ENCODE assay signal across 8 cellular contexts in the genomic region with DNA sequence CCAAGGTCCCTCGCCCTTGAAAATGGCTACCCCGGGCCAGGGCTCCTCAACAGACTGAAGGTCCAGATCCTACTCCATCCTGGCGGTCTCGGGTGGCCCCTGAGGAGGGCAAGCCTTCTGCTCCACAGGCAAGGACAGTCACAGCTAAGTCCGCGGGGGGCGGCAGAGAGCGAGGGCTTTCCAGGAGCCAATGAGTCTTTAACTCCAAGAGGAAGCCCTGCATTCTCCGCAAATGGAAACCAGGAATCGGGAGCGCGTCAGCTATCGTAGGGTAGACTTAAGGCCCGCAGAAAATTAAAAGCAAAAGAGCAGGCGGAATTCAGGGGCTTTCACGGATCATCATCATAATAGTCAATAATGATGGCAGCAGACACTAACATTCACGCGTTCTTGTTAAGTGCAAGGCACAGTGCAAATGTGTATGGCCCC.
A peak's percentile ranks its signal among the peaks of the same experiment; 100 is the strongest.
DNase-seq lines count a peak whose midpoint lies in the region; ATAC-seq, FAIRE-seq and TF ChIP-seq lines count a peak whose summit lies in the region.

No MANE protein-coding gene starts in this region.

- H3K9ac ChIP-seq in fibroblast of lung (ENCODE audit: insufficient read depth, low read length), result peak overlapping the region; percentile 76

- no peaks in the 10 kb centered on the region for H3K27me3 ChIP-seq in fibroblast of lung (ENCODE audit: control insufficient read depth, insufficient read depth, low read length)

- no peak for TF ChIP-seq RAD21 in Ishikawa (IDR thresholded peaks at IDR 0.05; ENCODE audit: low read depth)

- H3K4me3 ChIP-seq in fibroblast of lung (replicated peaks in 1 of 4; ENCODE audit: control extremely low read depth in 1 of 4, insufficient read depth in 1 of 4, low read depth in 3 of 4, low read length in 4 of 4), result peak overlapping the region; percentile 78 to 100 (median 93)

- no peak for TF ChIP-seq EP300 in Ishikawa (IDR thresholded peaks at IDR 0.05; ENCODE audit: borderline replicate concordance)

- H3K36me3 ChIP-seq in fibroblast of lung (ENCODE audit: control insufficient read depth, insufficient read depth, low read length), result no peaks in the 10 kb centered on the region

- H3K36me3 Mint-ChIP-seq in activated T-helper 17 cell treated with anti-CD3 and anti-CD28 coated beads, Interleukin-2, amount 50 U/mL, for 72 hours (ENCODE audit: low read depth), result peaks cover 42% of the 10 kb centered on the region
- peaks cover 5 to 9% of the 10 kb centered on the region in 2 donors for H3K36me3 Mint-ChIP-seq in naive B cell

- H3K27ac Mint-ChIP-seq in activated T-helper 17 cell treated with anti-CD3 and anti-CD28 coated beads, Interleukin-2, amount 50 U/mL, for 72 hours, result peak overlapping the region; percentile 84
- peak overlapping the region; percentile 91 to 99 (median 95) for H3K27ac Mint-ChIP-seq in naive B cell

- H4K20me1 ChIP-seq in fibroblast of lung (ENCODE audit: control insufficient read depth, extremely low read depth, insufficient read depth, low read length), result no peaks in the 10 kb centered on the region

- FAIRE-seq in RCC 7860 (lab: Jason Lieb, UNC), result peak; percentile 75

- peak overlapping the region; percentile 100 for H2AFZ ChIP-seq in fibroblast of lung (ENCODE audit: low read length)

- no peaks in the 10 kb centered on the region for H3K27me3 Mint-ChIP-seq in activated T-helper 17 cell treated with anti-CD3 and anti-CD28 coated beads, Interleukin-2, amount 50 U/mL, for 72 hours
- no peaks in the 10 kb centered on the region for H3K27me3 Mint-ChIP-seq in naive B cell

- peaks cover 5% of the 10 kb centered on the region for H3K79me2 ChIP-seq in fibroblast of lung (ENCODE audit: control insufficient read depth, insufficient read depth, low read length)

- H3K9me3 ChIP-seq in fibroblast of lung (ENCODE audit: control insufficient read depth, insufficient read depth, low read depth, low read length), result no peaks in the 10 kb centered on the region

- ATAC-seq in GM21717 (IDR thresholded peaks at IDR 0.05; ENCODE audit: unreplicated experiment) (peak; percentile 75), naive B cell (ENCODE audit: low read depth in 2 of 2) (peak; percentile 74)
- ATAC-seq in activated T-helper 17 cell treated with anti-CD3 and anti-CD28 coated beads, Interleukin-2, amount 50 U/mL, for 72 hours (replicated peaks), result peak; percentile 74

- H3K4me3 Mint-ChIP-seq in activated T-helper 17 cell treated with anti-CD3 and anti-CD28 coated beads, Interleukin-2, amount 50 U/mL, for 72 hours, result peak overlapping the region; percentile 89
- peak overlapping the region; percentile 90 to 100 (median 98) for H3K4me3 Mint-ChIP-seq in naive B cell

- peak; percentile 61 to 88 for TF ChIP-seq CTCF in fibroblast of lung (conservative IDR thresholded peaks at IDR 0.05 in 1 of 2, IDR thresholded peaks at IDR 0.05 in 1 of 2; ENCODE audit: low read depth in 1 of 2, low read length in 2 of 2)

- H3K4me1 ChIP-seq in fibroblast of lung (ENCODE audit: control insufficient read depth, extremely low read depth, insufficient read depth, low read length), result no peaks in the 10 kb centered on the region

- peak overlapping the region; percentile 90 for H3K4me2 ChIP-seq in fibroblast of lung (ENCODE audit: extremely low read depth, insufficient read depth, low read length)

- H3K27ac ChIP-seq in fibroblast of lung (ENCODE audit: insufficient read depth, low read length), result peak overlapping the region; percentile 85

- no peaks in the 10 kb centered on the region for H3K9me3 Mint-ChIP-seq in activated T-helper 17 cell treated with anti-CD3 and anti-CD28 coated beads, Interleukin-2, amount 50 U/mL, for 72 hours
- peaks cover 0 to 13% (median 4%) of the 10 kb centered on the region in 7 donors for H3K9me3 Mint-ChIP-seq in naive B cell

- DNase-seq in DMS114 treated with DMSO at 0.1 percent for 48 hours (lab: John Stamatoyannopoulos, UW; ENCODE audit: unreplicated experiment) (peak; percentile 96), RCC 7860 (ENCODE audit: low spot score) (peak; percentile 81), fibroblast of lung (ENCODE audit: low read depth in 2 of 2) (peak; percentile 95 to 97), naive B cell (peak; percentile 85)
- peak; percentile 84 for DNase-seq in stimulated activated naive CD4-positive, alpha-beta T cell treated with Interleukin-2 at 50 U/mL for 16 hours (lab: John Stamatoyannopoulos, UW)

- H3K4me1 Mint-ChIP-seq in activated T-helper 17 cell treated with anti-CD3 and anti-CD28 coated beads, Interleukin-2, amount 50 U/mL, for 72 hours, result peaks cover 34% of the 10 kb centered on the region
- peaks cover 48 to 59% (median 57%) of the 10 kb centered on the region in 3 donors for H3K4me1 Mint-ChIP-seq in naive B cell

TF ChIP-seq in Ishikawa, 13 proteins besides CTCF, POLR2A, EP300 and RAD21:
- TF ChIP-seq TAF1 (IDR thresholded peaks at IDR 0.05; ENCODE audit: low read depth) (no peak), CREB1 (IDR thresholded peaks at IDR 0.05; ENCODE audit: low read depth) (peak; percentile 72), TCF12 (IDR thresholded peaks at IDR 0.05; ENCODE audit: low read depth) (no peak), ZBTB7A (IDR thresholded peaks at IDR 0.05; ENCODE audit: low read depth) (no peak)
- TF ChIP-seq, protein P1, sequence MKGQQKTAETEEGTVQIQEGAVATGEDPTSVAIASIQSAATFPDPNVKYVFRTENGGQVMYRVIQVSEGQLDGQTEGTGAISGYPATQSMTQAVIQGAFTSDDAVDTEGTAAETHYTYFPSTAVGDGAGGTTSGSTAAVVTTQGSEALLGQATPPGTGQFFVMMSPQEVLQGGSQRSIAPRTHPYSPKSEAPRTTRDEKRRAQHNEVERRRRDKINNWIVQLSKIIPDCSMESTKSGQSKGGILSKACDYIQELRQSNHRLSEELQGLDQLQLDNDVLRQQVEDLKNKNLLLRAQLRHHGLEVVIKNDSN (IDR thresholded peaks at IDR 0.05), result no peak

Comparison
In these comparisons a context has a peak if more than half of its experiments do, and no peak if none do; other contexts are left out.
1. Peak in every context shown above with its lines: DNase-seq, ATAC-seq, H3K4me3 ChIP-seq and H3K27ac ChIP-seq.